ENCODE assay signal across 8 cellular contexts in the genomic region with DNA sequence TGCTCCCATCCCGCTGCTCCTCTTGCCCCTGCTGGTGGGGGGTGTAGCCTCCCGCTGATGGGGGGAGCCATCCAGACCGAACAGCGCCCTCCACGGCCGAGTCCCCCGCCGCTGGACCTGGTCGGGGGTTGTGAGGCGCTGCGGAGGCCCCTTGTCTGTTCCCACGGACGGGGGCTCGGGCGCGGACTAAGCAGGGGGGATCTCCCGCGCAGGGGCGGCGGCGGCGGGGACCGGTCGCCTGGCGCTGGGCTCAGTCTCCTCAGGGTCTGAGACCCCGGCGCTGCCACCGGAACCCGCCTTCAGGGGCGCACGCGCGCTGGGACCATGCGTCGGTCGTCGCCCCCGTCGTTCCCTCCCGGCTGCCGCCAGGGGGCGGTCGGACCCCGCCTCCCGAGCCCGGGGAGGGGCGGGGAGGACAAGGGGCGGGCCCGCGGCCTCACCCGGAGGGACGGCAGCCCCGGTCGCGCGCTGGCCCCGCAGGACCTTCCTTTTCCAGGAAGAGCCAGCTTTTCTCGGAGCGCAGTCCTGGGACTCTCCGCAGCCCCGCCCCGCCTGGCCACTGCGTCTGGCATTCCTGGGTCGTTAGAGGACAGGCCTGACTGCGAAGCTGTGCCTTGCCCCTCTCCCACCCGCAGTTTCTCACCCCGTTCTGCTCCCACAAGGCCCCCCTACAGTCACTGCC. TPM values are rescaled to one million over a fixed set of nuclear protein-coding genes. Genes with fewer than 3 reads are reported as not detected.
DNase-seq lines count a peak whose midpoint lies in the region; ATAC-seq and TF ChIP-seq lines count a peak whose summit lies in the region.

No MANE protein-coding gene starts in this region.

- H4K20me1 ChIP-seq in OCI-LY1 (ENCODE audit: insufficient read depth, low read length): no peaks in the 10 kb centered on the region

- peak overlapping the region; percentile 59; the same call in 1 of the 2 replicates for H2AFZ ChIP-seq in OCI-LY1 (ENCODE audit: low read length)

- peak overlapping the region; percentile 90 for H3K4me2 ChIP-seq in OCI-LY1 (ENCODE audit: low read length)

- H3K4me1 ChIP-seq in OCI-LY1 (ENCODE audit: insufficient read depth, low read length, severe bottlenecking) (peaks cover 20% of the 10 kb centered on the region), esophagus (ENCODE audit: control insufficient read depth in 2 of 2, insufficient read depth in 2 of 2, low read length in 1 of 2) (peaks cover 6 to 13% of the 10 kb centered on the region in 2 donors), muscle layer of duodenum (ENCODE audit: control insufficient read depth in 1 of 2, insufficient read depth in 2 of 2, low read length in 2 of 2) (peaks cover 0 to 20% of the 10 kb centered on the region in 2 donors)

- ATAC-seq in HG03469 (IDR thresholded peaks at IDR 0.05; ENCODE audit: unreplicated experiment): peak; percentile 49

- H3K9ac ChIP-seq in OCI-LY1 (ENCODE audit: low read length): peak overlapping the region; percentile 89

- H3K27ac ChIP-seq in OCI-LY1 (ENCODE audit: low read depth, low read length, poor library complexity, severe bottlenecking) (no peak overlapping the region), esophagus (ENCODE audit: low read depth in 2 of 2, low read length in 1 of 2) (peak overlapping the region; percentile 63 to 73), muscle layer of duodenum (ENCODE audit: low read length) (peak overlapping the region; percentile 80)

- peak overlapping the region; percentile 90 for H3K4me3 ChIP-seq in OCI-LY1 (ENCODE audit: low read depth, low read length, poor library complexity, severe bottlenecking)
- H3K4me3 ChIP-seq in esophagus (ENCODE audit: low read depth in 1 of 2, low read length in 2 of 2): peak overlapping the region; percentile 66 to 77
- peak overlapping the region; percentile 50 to 79 for H3K4me3 ChIP-seq in muscle layer of duodenum (ENCODE audit: low read depth in 1 of 2, low read length in 2 of 2)

- TF ChIP-seq CTCF in OCI-LY1 (IDR thresholded peaks at IDR 0.05; ENCODE audit: low read length): peak; percentile 68

- TF ChIP-seq POLR2A in GM19193 (IDR thresholded peaks at IDR 0.05; ENCODE audit: extremely low read depth, insufficient read depth, insufficient read length): peak; percentile 42

- H3K9me2 ChIP-seq in OCI-LY1 (ENCODE audit: low read depth, low read length): no peaks in the 10 kb centered on the region

- no peaks in the 10 kb centered on the region; the same call in 1 of the 2 replicates for H3K27me3 ChIP-seq in OCI-LY1 (ENCODE audit: insufficient read depth, low read length)
- H3K27me3 ChIP-seq in esophagus (ENCODE audit: control insufficient read depth in 1 of 2, insufficient read depth in 2 of 2, low read length in 2 of 2): no peaks in the 10 kb centered on the region
- H3K27me3 ChIP-seq in muscle layer of duodenum (ENCODE audit: low read depth, low read length): no peaks in the 10 kb centered on the region

- 0 to 1% methylated on average over 50 to 67 of the region's 67 CpGs for WGBS in esophagus, 2 donors

- no peaks in the 10 kb centered on the region for H3K79me2 ChIP-seq in OCI-LY1 (ENCODE audit: insufficient read depth, low read length)

- H3K36me3 ChIP-seq in OCI-LY1 (ENCODE audit: insufficient read depth, low read length) (no peaks in the 10 kb centered on the region), esophagus (ENCODE audit: control insufficient read depth in 2 of 2, insufficient read depth in 2 of 2, low read length in 1 of 2) (peaks cover 0 to under 1% of the 10 kb centered on the region in 2 donors), muscle layer of duodenum (ENCODE audit: control insufficient read depth in 1 of 2, insufficient read depth in 2 of 2, low read length in 2 of 2) (no peaks in the 10 kb centered on the region)

- DNase-seq in CD1c-positive myeloid dendritic cell (ENCODE audit: extremely low spot score): peak; percentile 94
- peak; percentile 92 for DNase-seq in activated T-cell treated with anti-CD3 and anti-CD28 coated beads, Interleukin-2, amount 50 U/mL, for 1 hour
- DNase-seq in stimulated activated CD8-positive, alpha-beta memory T cell treated with anti-CD3 and anti-CD28 coated beads, Interleukin-7, amount 100 ng/mL, for 24 hours (ENCODE audit: low read depth): peak; percentile 71

- no peaks in the 10 kb centered on the region for H3F3A ChIP-seq in OCI-LY1 (ENCODE audit: insufficient read depth, low read length)

- H3K9me3 ChIP-seq in OCI-LY1 (ENCODE audit: low read length): no peaks in the 10 kb centered on the region
- no peaks in the 10 kb centered on the region for H3K9me3 ChIP-seq in esophagus (ENCODE audit: control insufficient read depth in 2 of 2, insufficient read depth in 1 of 2, low read depth in 1 of 2, low read length in 1 of 2)
- no peaks in the 10 kb centered on the region for H3K9me3 ChIP-seq in muscle layer of duodenum (ENCODE audit: control insufficient read depth in 1 of 2, low read length in 2 of 2)

RNA-seq across cellular contexts. Expression of gene IL32, which starts 6.3 kb away (rescaled TPM):
- polyA plus RNA-seq in esophagus: 10 to 100 TPM; 16.5 to 19.0 TPM

RNA-seq across cellular contexts. Expression of gene MMP25, which starts 12.8 kb away (rescaled TPM):
- 1 to 10 TPM in 1 of 2 donors, under 1 TPM in 1; 0.51 to 2.6 TPM for polyA plus RNA-seq in esophagus

RNA-seq across cellular contexts. Expression of gene BICDL2, which starts 22.4 kb away (rescaled TPM):
- 100 to 1,000 TPM; 144 to 149 TPM for polyA plus RNA-seq in esophagus

RNA-seq across cellular contexts. Expression of gene THOC6, which starts 35.3 kb away (rescaled TPM):
- 10 to 100 TPM; 24.3 to 37.2 TPM for polyA plus RNA-seq in esophagus

RNA-seq across cellular contexts. Expression of gene HCFC1R1, which starts 35.4 kb away (rescaled TPM):
- 10 to 100 TPM; 58.8 to 73.6 TPM for polyA plus RNA-seq in esophagus
